19 cellular contexts compared by ENCODE assay signal in genomic region chr9:102185962-102186361, GRCh38.
"Had no signal": no experiment of that assay in that cellular context is flagged by ENCODE, and none has a peak within 500 bp of the region (broad histone marks: within the 10 kb centered on the region; RNA-seq: fewer than 3 reads in every experiment).

No MANE protein-coding gene starts in this region.

- H3K27me3 ChIP-seq: foreskin keratinocyte, hepatocyte, neural progenitor cell had no signal

- DNase-seq: activated CD4-positive, alpha-beta T cell treated with anti-CD3 and anti-CD28 coated beads, Interleukin-2, amount 50 U/mL, for 1 hour; activated CD4-positive, CD25-positive, alpha-beta regulatory T cell treated with anti-CD3 and anti-CD28 coated beads, Interleukin-2, amount 50 U/mL, for 72 hours; activated CD8-positive, alpha-beta T cell treated with anti-CD3 and anti-CD28 coated beads, Interleukin-2, amount 10 ng/mL, durations not matched to agents 7 days and 5 days; activated gamma-delta T cell treated with Interleukin-2 at 50 U/mL for 16 hours; central memory CD4-positive, alpha-beta T cell; effector memory CD4-positive, alpha-beta T cell; foreskin keratinocyte; immature natural killer cell; lower lobe of right lung; mesendoderm; naive B cell; posterior cingulate gyrus; stimulated activated CD4-positive, alpha-beta T cell treated with anti-CD3 and anti-CD28 coated beads, Interleukin-4, amount 100 ng/mL, for 24 hours; stimulated activated naive CD4-positive, alpha-beta T cell treated with Interleukin-2 at 50 U/mL for 16 hours; T-cell; WERI-Rb-1 had no signal

- H3K4me1 ChIP-seq: foreskin keratinocyte, lower lobe of right lung, neural progenitor cell had no signal

- H3K27ac ChIP-seq: foreskin keratinocyte, hepatocyte, lower lobe of right lung, neural progenitor cell, thoracic aorta, WERI-Rb-1 had no signal

- H2AFZ ChIP-seq: hepatocyte, neural progenitor cell had no signal

- H3K79me2 ChIP-seq: hepatocyte had no signal

- H3K36me3 ChIP-seq: lower lobe of right lung, neural progenitor cell, thoracic aorta, WERI-Rb-1 had no signal

- H3K4me3 ChIP-seq: hepatocyte, lower lobe of right lung, neural progenitor cell, thoracic aorta had no signal

- H3K9ac ChIP-seq: neural progenitor cell had no signal

- H3K9me3 ChIP-seq: lower lobe of right lung, thoracic aorta had no signal

- H3K4me2 ChIP-seq: hepatocyte, neural progenitor cell had no signal

- ATAC-seq: activated CD8-positive, alpha-beta T cell treated with anti-CD3 and anti-CD28 coated beads, Interleukin-2, amount 10 ng/mL, durations not matched to agents 7 days and 5 days; foreskin keratinocyte; lower lobe of right lung; T-cell had no signal
